In genomic region chr15:85649372-85649771, GRCh38 we compare ENCODE assay signal across 8 cellular contexts.
A peak's percentile ranks its signal among the peaks of the same experiment; 100 is the strongest.
DNase-seq lines count a peak whose midpoint lies in the region; ATAC-seq and TF ChIP-seq lines count a peak whose summit lies in the region.

No MANE protein-coding gene starts in this region.

- intact Hi-C loops in activated CD4-positive, alpha-beta T cell treated with anti-CD3 and anti-CD28 coated beads for 36 hours (cut with DNase I, micrococcal nuclease), result loop anchor here (1.0 to 5.0 kb wide), 5 partner anchors 18 to 242 kb away; no protein-coding TSS in a partner anchor

- in situ Hi-C loops in G401 (cut with HindIII; ENCODE audit: low sequenced_read_pairs), result no loop called here

- peaks cover 29% of the 10 kb centered on the region for H3K36me3 Mint-ChIP-seq in activated CD4-positive, alpha-beta T cell treated with anti-CD3 and anti-CD28 coated beads for 36 hours (ENCODE audit: low read depth)
- H3K36me3 Mint-ChIP-seq in neural crest cell (ENCODE audit: low read depth), result peaks cover 16% of the 10 kb centered on the region

- DNase-seq in activated CD4-positive, alpha-beta T cell treated with anti-CD3 and anti-CD28 coated beads for 36 hours, result peak; percentile 62
- no peak for DNase-seq in activated CD4-positive, alpha-beta T cell treated with anti-CD3 and anti-CD28 coated beads for 1 hour
- DNase-seq in dermis microvascular lymphatic vessel endothelial cell (ENCODE audit: low read depth in 2 of 2) (peak; percentile 68 to 83), neural crest cell (ENCODE audit: low read depth, low spot score) (peak; percentile 5), G401 (ENCODE audit: low spot score) (no peak)

- no peak overlapping the region for H3K4me3 Mint-ChIP-seq in activated CD4-positive, alpha-beta T cell treated with anti-CD3 and anti-CD28 coated beads for 36 hours
- no peak overlapping the region for H3K4me3 Mint-ChIP-seq in neural crest cell

- no peak for TF ChIP-seq CTCF in neural crest cell (conservative IDR thresholded peaks at IDR 0.05)

- H3K27ac Mint-ChIP-seq in activated CD4-positive, alpha-beta T cell treated with anti-CD3 and anti-CD28 coated beads for 36 hours, result peak overlapping the region; percentile 98
- H3K27ac Mint-ChIP-seq in neural crest cell (ENCODE audit: unreplicated experiment), result peak overlapping the region; percentile 52

- no peaks in the 10 kb centered on the region for H3K9me3 Mint-ChIP-seq in activated CD4-positive, alpha-beta T cell treated with anti-CD3 and anti-CD28 coated beads for 36 hours (ENCODE audit: low read depth)
- peaks cover 3% of the 10 kb centered on the region for H3K9me3 Mint-ChIP-seq in neural crest cell

- H3K4me1 Mint-ChIP-seq in activated CD4-positive, alpha-beta T cell treated with anti-CD3 and anti-CD28 coated beads for 36 hours, result peaks cover 49% of the 10 kb centered on the region
- peaks cover 19% of the 10 kb centered on the region for H3K4me1 Mint-ChIP-seq in neural crest cell

- ATAC-seq in activated CD4-positive, alpha-beta T cell treated with anti-CD3 and anti-CD28 coated beads for 36 hours, result peak; percentile 58
- ATAC-seq in SK-N-SH treated with all-trans-retinoic acid at 6 μM for 48 hours, result peak; percentile 19; the same call in 2 of the 3 replicates
- ATAC-seq in HG02610 (IDR thresholded peaks at IDR 0.05; ENCODE audit: unreplicated experiment), result no peak
- no peak for ATAC-seq in HG03045 (IDR thresholded peaks at IDR 0.05; ENCODE audit: unreplicated experiment)

- POLR2A ChIA-PET in activated CD4-positive, alpha-beta T cell treated with anti-CD3 and anti-CD28 coated beads for 36 hours (lab: Charles Lee), result interaction anchor here (0.8 kb wide), 1 partner anchor 68 kb away, joined by 3 read pairs; no protein-coding TSS in a partner anchor

- CTCF ChIA-PET in activated CD4-positive, alpha-beta T cell treated with anti-CD3 and anti-CD28 coated beads for 36 hours (lab: Charles Lee), result interaction anchor here (0.6 to 1.7 kb wide), 3 partner anchors 66 to 74 kb away, joined by 3 read pairs; no protein-coding TSS in a partner anchor

- H3K27me3 Mint-ChIP-seq in activated CD4-positive, alpha-beta T cell treated with anti-CD3 and anti-CD28 coated beads for 36 hours, result no peaks in the 10 kb centered on the region
- H3K27me3 Mint-ChIP-seq in neural crest cell (ENCODE audit: low read depth), result no peaks in the 10 kb centered on the region

TF ChIP-seq in SK-N-SH treated with all-trans-retinoic acid at 6 μM for 48 hours, 23 proteins besides CTCF, POLR2A, EP300 and RAD21:
- no peak for TF ChIP-seq ESRRG (CRISPR knock-in tag; IDR thresholded peaks at IDR 0.05)
- TF ChIP-seq ZNF8 (CRISPR knock-in tag; IDR thresholded peaks at IDR 0.05), result no peak
- TF ChIP-seq, protein P1, sequence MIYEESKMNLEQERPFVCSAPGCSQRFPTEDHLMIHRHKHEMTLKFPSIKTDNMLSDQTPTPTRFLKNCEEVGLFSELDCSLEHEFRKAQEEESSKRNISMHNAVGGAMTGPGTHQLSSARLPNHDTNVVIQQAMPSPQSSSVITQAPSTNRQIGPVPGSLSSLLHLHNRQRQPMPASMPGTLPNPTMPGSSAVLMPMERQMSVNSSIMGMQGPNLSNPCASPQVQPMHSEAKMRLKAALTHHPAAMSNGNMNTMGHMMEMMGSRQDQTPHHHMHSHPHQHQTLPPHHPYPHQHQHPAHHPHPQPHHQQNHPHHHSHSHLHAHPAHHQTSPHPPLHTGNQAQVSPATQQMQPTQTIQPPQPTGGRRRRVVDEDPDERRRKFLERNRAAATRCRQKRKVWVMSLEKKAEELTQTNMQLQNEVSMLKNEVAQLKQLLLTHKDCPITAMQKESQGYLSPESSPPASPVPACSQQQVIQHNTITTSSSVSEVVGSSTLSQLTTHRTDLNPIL (CRISPR knock-in tag; IDR thresholded peaks at IDR 0.05; ENCODE audit: low read depth), result no peak
- no peak for TF ChIP-seq RARB (CRISPR knock-in tag; IDR thresholded peaks at IDR 0.05)
- no peak for TF ChIP-seq TCF4 (CRISPR knock-in tag; IDR thresholded peaks at IDR 0.05; ENCODE audit: borderline replicate concordance)
- TF ChIP-seq, protein P2, sequence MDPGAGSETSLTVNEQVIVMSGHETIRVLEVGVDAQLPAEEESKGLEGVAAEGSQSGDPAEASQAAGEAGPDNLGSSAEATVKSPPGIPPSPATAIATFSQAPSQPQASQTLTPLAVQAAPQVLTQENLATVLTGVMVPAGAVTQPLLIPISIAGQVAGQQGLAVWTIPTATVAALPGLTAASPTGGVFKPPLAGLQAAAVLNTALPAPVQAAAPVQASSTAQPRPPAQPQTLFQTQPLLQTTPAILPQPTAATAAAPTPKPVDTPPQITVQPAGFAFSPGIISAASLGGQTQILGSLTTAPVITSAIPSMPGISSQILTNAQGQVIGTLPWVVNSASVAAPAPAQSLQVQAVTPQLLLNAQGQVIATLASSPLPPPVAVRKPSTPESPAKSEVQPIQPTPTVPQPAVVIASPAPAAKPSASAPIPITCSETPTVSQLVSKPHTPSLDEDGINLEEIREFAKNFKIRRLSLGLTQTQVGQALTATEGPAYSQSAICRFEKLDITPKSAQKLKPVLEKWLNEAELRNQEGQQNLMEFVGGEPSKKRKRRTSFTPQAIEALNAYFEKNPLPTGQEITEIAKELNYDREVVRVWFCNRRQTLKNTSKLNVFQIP (CRISPR knock-in tag; IDR thresholded peaks at IDR 0.05; ENCODE audit: borderline replicate concordance, low read depth), result no peak
- TF ChIP-seq ZC3H10 (CRISPR knock-in tag; IDR thresholded peaks at IDR 0.05), result no peak
- no peak for TF ChIP-seq PPARA (CRISPR knock-in tag; IDR thresholded peaks at IDR 0.05; ENCODE audit: borderline replicate concordance)
- no peak for TF ChIP-seq BACH2 (CRISPR knock-in tag; IDR thresholded peaks at IDR 0.05; ENCODE audit: borderline replicate concordance)
- no peak for TF ChIP-seq OSR1 (CRISPR knock-in tag; IDR thresholded peaks at IDR 0.05)
- no peak for TF ChIP-seq TOX (CRISPR knock-in tag; IDR thresholded peaks at IDR 0.05; ENCODE audit: borderline replicate concordance)
- TF ChIP-seq ARNTL (CRISPR knock-in tag; IDR thresholded peaks at IDR 0.05; ENCODE audit: borderline replicate concordance, low read depth), result no peak
- TF ChIP-seq, protein P3, sequence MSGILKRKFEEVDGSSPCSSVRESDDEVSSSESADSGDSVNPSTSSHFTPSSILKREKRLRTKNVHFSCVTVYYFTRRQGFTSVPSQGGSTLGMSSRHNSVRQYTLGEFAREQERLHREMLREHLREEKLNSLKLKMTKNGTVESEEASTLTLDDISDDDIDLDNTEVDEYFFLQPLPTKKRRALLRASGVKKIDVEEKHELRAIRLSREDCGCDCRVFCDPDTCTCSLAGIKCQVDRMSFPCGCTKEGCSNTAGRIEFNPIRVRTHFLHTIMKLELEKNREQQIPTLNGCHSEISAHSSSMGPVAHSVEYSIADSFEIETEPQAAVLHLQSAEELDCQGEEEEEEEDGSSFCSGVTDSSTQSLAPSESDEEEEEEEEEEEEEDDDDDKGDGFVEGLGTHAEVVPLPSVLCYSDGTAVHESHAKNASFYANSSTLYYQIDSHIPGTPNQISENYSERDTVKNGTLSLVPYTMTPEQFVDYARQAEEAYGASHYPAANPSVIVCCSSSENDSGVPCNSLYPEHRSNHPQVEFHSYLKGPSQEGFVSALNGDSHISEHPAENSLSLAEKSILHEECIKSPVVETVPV (CRISPR knock-in tag; IDR thresholded peaks at IDR 0.05), result no peak
- TF ChIP-seq ZFP30 (CRISPR knock-in tag; IDR thresholded peaks at IDR 0.05), result no peak

Comparison
In these comparisons a context has a peak if more than half of its experiments do, and no peak if none do; other contexts are left out.
1. DNase-seq: peak in activated CD4-positive, alpha-beta T cell treated with anti-CD3 and anti-CD28 coated beads for 36 hours (single experiment), dermis microvascular lymphatic vessel endothelial cell (2 of 2) and neural crest cell (single experiment); none in activated CD4-positive, alpha-beta T cell treated with anti-CD3 and anti-CD28 coated beads for 1 hour (single experiment) and G401 (single experiment).
2. ATAC-seq: peak in activated CD4-positive, alpha-beta T cell treated with anti-CD3 and anti-CD28 coated beads for 36 hours (single experiment) and SK-N-SH treated with all-trans-retinoic acid at 6 μM for 48 hours (single experiment); none in HG02610 (single experiment) and HG03045 (single experiment).